Comparison of ENCODE assay signal across 9 cellular contexts in genomic region chr19:17948967-17949930, GRCh38. TPM values are rescaled to one million over a fixed set of nuclear protein-coding genes. Genes with fewer than 3 reads are reported as not detected.
DNase-seq lines count a peak whose midpoint lies in the region; ATAC-seq and TF ChIP-seq lines count a peak whose summit lies in the region.
"Had no signal": no experiment of that assay in that cellular context is flagged by ENCODE, and none has a peak within 500 bp of the region (broad histone marks: within the 10 kb centered on the region; RNA-seq: fewer than 3 reads in every experiment).

No MANE protein-coding gene starts in this region.

- H3K4me1 ChIP-seq in NT2/D1 (ENCODE audit: insufficient read depth, insufficient read length), result peaks cover 24% of the 10 kb centered on the region

- peaks cover 18% of the 10 kb centered on the region for H3K36me3 ChIP-seq in NT2/D1 (ENCODE audit: insufficient read depth, insufficient read length, low read length)

- H3K9me3 ChIP-seq in NT2/D1 (ENCODE audit: insufficient read depth, low read length), result no peaks in the 10 kb centered on the region

- peak overlapping the region; percentile 10 for H3K4me3 Mint-ChIP-seq in activated CD8-positive, alpha-beta memory T cell treated with anti-CD3 and anti-CD28 coated beads, Interleukin-2, amount 10 ng/mL, durations not matched to agents 7 days and 5 days
- H3K4me3 Mint-ChIP-seq in effector memory CD8-positive, alpha-beta T cell, result peak overlapping the region; percentile 86 to 87
- H3K4me3 Mint-ChIP-seq in stimulated activated memory B cell treated with anti-CD40 and anti-IgM and Interleukin-4, amounts not matched to agents 10 μg/mL and 1 μg/mL and 100 μg/mL, for 72 hours, result peak overlapping the region; percentile 85

- CTCF ChIA-PET in activated CD8-positive, alpha-beta memory T cell treated with anti-CD3 and anti-CD28 coated beads, Interleukin-2, amount 10 ng/mL, durations not matched to agents 7 days and 5 days (lab: Charles Lee), result interaction anchor here (0.6 to 6.4 kb wide), 4 partner anchors 11 to 460 kb away, joined by 3 to 91 read pairs (median 42); partner anchors contain the start of gene CCDC124

- peaks cover 36% of the 10 kb centered on the region for H3K4me1 Mint-ChIP-seq in activated CD8-positive, alpha-beta memory T cell treated with anti-CD3 and anti-CD28 coated beads, Interleukin-2, amount 10 ng/mL, durations not matched to agents 7 days and 5 days
- peaks cover 39 to 42% of the 10 kb centered on the region in 2 donors for H3K4me1 Mint-ChIP-seq in effector memory CD8-positive, alpha-beta T cell (ENCODE audit: low read depth in 2 of 2)
- H3K4me1 Mint-ChIP-seq in stimulated activated memory B cell treated with anti-CD40 and anti-IgM and Interleukin-4, amounts not matched to agents 10 μg/mL and 1 μg/mL and 100 μg/mL, for 72 hours, result peaks cover 74% of the 10 kb centered on the region

- TF ChIP-seq CTCF in omental fat pad (IDR thresholded peaks at IDR 0.05), result no peak

- no peaks in the 10 kb centered on the region for H3K36me3 Mint-ChIP-seq in activated CD8-positive, alpha-beta memory T cell treated with anti-CD3 and anti-CD28 coated beads, Interleukin-2, amount 10 ng/mL, durations not matched to agents 7 days and 5 days
- peaks cover 55% of the 10 kb centered on the region for H3K36me3 Mint-ChIP-seq in effector memory CD8-positive, alpha-beta T cell (ENCODE audit: insufficient read depth)
- H3K36me3 Mint-ChIP-seq in stimulated activated memory B cell treated with anti-CD40 and anti-IgM and Interleukin-4, amounts not matched to agents 10 μg/mL and 1 μg/mL and 100 μg/mL, for 72 hours, result no peaks in the 10 kb centered on the region

- no peaks in the 10 kb centered on the region for H3K9me3 Mint-ChIP-seq in activated CD8-positive, alpha-beta memory T cell treated with anti-CD3 and anti-CD28 coated beads, Interleukin-2, amount 10 ng/mL, durations not matched to agents 7 days and 5 days (ENCODE audit: low read depth)
- H3K9me3 Mint-ChIP-seq in effector memory CD8-positive, alpha-beta T cell, result no peaks in the 10 kb centered on the region
- H3K9me3 Mint-ChIP-seq in stimulated activated memory B cell treated with anti-CD40 and anti-IgM and Interleukin-4, amounts not matched to agents 10 μg/mL and 1 μg/mL and 100 μg/mL, for 72 hours, result no peaks in the 10 kb centered on the region

- peak overlapping the region; percentile 93 for H3K9ac ChIP-seq in NT2/D1 (ENCODE audit: insufficient read length, low read depth)

- H3K27me3 Mint-ChIP-seq in activated CD8-positive, alpha-beta memory T cell treated with anti-CD3 and anti-CD28 coated beads, Interleukin-2, amount 10 ng/mL, durations not matched to agents 7 days and 5 days, result peaks cover 53% of the 10 kb centered on the region
- H3K27me3 Mint-ChIP-seq in effector memory CD8-positive, alpha-beta T cell, result peaks cover 42 to 56% of the 10 kb centered on the region in 2 donors
- H3K27me3 Mint-ChIP-seq in stimulated activated memory B cell treated with anti-CD40 and anti-IgM and Interleukin-4, amounts not matched to agents 10 μg/mL and 1 μg/mL and 100 μg/mL, for 72 hours, result peaks cover 53% of the 10 kb centered on the region

- H3K27ac Mint-ChIP-seq in activated CD8-positive, alpha-beta memory T cell treated with anti-CD3 and anti-CD28 coated beads, Interleukin-2, amount 10 ng/mL, durations not matched to agents 7 days and 5 days, result peak overlapping the region; percentile 24
- peak overlapping the region; percentile 82 to 98 for H3K27ac Mint-ChIP-seq in effector memory CD8-positive, alpha-beta T cell
- peak overlapping the region; percentile 43 for H3K27ac Mint-ChIP-seq in stimulated activated memory B cell treated with anti-CD40 and anti-IgM and Interleukin-4, amounts not matched to agents 10 μg/mL and 1 μg/mL and 100 μg/mL, for 72 hours

- H3K4me3 ChIP-seq in NT2/D1 (ENCODE audit: insufficient read length, low read depth), result peak overlapping the region; percentile 68

- peaks cover 46% of the 10 kb centered on the region for H3K27me3 ChIP-seq in NT2/D1 (ENCODE audit: insufficient read depth, insufficient read length)

- no peak for DNase-seq in activated CD8-positive, alpha-beta memory T cell treated with anti-CD3 and anti-CD28 coated beads, Interleukin-2, amount 10 ng/mL, durations not matched to agents 7 days and 5 days
- no peak for DNase-seq in activated CD8-positive, alpha-beta memory T cell treated with anti-CD3 and anti-CD28 coated beads, Interleukin-2, amount 50 U/mL, for 48 hours
- no peak for DNase-seq in NT2/D1 (ENCODE audit: low read depth, low spot score)
- DNase-seq in effector memory CD8-positive, alpha-beta T cell, result no peak
- no peak for DNase-seq in NCI-H2227 (lab: John Stamatoyannopoulos, UW; ENCODE audit: unreplicated experiment)
- no peak for DNase-seq in dedifferentiated amniotic fluid mesenchymal stem cell (ENCODE audit: extremely low spot score)
- no peak for DNase-seq in omental fat pad (ENCODE audit: low spot score)

- no peak for ATAC-seq in activated CD8-positive, alpha-beta memory T cell treated with anti-CD3 and anti-CD28 coated beads, Interleukin-2, amount 10 ng/mL, durations not matched to agents 7 days and 5 days
- no peak for ATAC-seq in effector memory CD8-positive, alpha-beta T cell (replicated peaks)
- no peak for ATAC-seq in stimulated activated memory B cell treated with anti-CD40 and anti-IgM and Interleukin-4, amounts not matched to agents 10 μg/mL and 1 μg/mL and 100 μg/mL, for 72 hours
- no peak for ATAC-seq in omental fat pad (ENCODE audit: low FRiP score)

RNA-seq across cellular contexts. Expression of gene CCDC124, which starts 16.4 kb away (rescaled TPM):
- 100 to 1,000 TPM in 1 of 2 experiments, 10 to 100 TPM in 1; 83.8 to 101 TPM for total RNA-seq in activated CD8-positive, alpha-beta memory T cell treated with anti-CD3 and anti-CD28 coated beads, Interleukin-2, amount 10 ng/mL, durations not matched to agents 7 days and 5 days
- 10 to 100 TPM; 34.7 to 73.4 (median 49.5) TPM for total RNA-seq in omental fat pad

RNA-seq across cellular contexts. Expression of gene KCNN1, which starts 17.7 kb away (rescaled TPM):
- total RNA-seq in activated CD8-positive, alpha-beta memory T cell treated with anti-CD3 and anti-CD28 coated beads, Interleukin-2, amount 10 ng/mL, durations not matched to agents 7 days and 5 days, result under 1 TPM in 1 of 2 experiments, not detected in 1; 0.21 TPM
- total RNA-seq in omental fat pad, result 1 to 10 TPM in 1 of 4 donors, under 1 TPM in 2, not detected in 1; 0.12 to 1.0 (median 0.88) TPM
- total RNA-seq: epithelial cell of proximal tubule had no signal

RNA-seq across cellular contexts. Expression of gene ARRDC2, which starts 58.7 kb away (rescaled TPM):
- 10 to 100 TPM; 35.3 to 45.2 TPM for total RNA-seq in activated CD8-positive, alpha-beta memory T cell treated with anti-CD3 and anti-CD28 coated beads, Interleukin-2, amount 10 ng/mL, durations not matched to agents 7 days and 5 days
- 100 to 1,000 TPM in 1 of 4 donors, 10 to 100 TPM in 3; 16.0 to 117 (median 30.3) TPM for total RNA-seq in omental fat pad

Comparison
In these comparisons a context has a peak if more than half of its experiments do, and no peak if none do; other contexts are left out.
1. H3K27ac Mint-ChIP-seq: peak in every context shown above with its lines; median percentile 90 in effector memory CD8-positive, alpha-beta T cell; 43 in stimulated activated memory B cell treated with anti-CD40 and anti-IgM and Interleukin-4, amounts not matched to agents 10 μg/mL and 1 μg/mL and 100 μg/mL, for 72 hours; 24 in activated CD8-positive, alpha-beta memory T cell treated with anti-CD3 and anti-CD28 coated beads, Interleukin-2, amount 10 ng/mL, durations not matched to agents 7 days and 5 days.
2. H3K4me3 Mint-ChIP-seq: peak in every context shown above with its lines; median percentile 86 in effector memory CD8-positive, alpha-beta T cell; 85 in stimulated activated memory B cell treated with anti-CD40 and anti-IgM and Interleukin-4, amounts not matched to agents 10 μg/mL and 1 μg/mL and 100 μg/mL, for 72 hours; 10 in activated CD8-positive, alpha-beta memory T cell treated with anti-CD3 and anti-CD28 coated beads, Interleukin-2, amount 10 ng/mL, durations not matched to agents 7 days and 5 days.